Comparison of ENCODE assay signal across 19 cellular contexts in genomic region chr17:29719469-29719868, GRCh38.
DNase-seq lines count a peak whose midpoint lies in the region; ATAC-seq and TF ChIP-seq lines count a peak whose summit lies in the region.
"Had no signal": no experiment of that assay in that cellular context is flagged by ENCODE, and none has a peak within 500 bp of the region (broad histone marks: within the 10 kb centered on the region; RNA-seq: fewer than 3 reads in every experiment).

No MANE protein-coding gene starts in this region.

- no peaks in the 10 kb centered on the region for H3K27me3 Mint-ChIP-seq in CD8-positive, alpha-beta T cell (ENCODE audit: low read depth)
- H3K27me3 Mint-ChIP-seq in naive B cell: no peaks in the 10 kb centered on the region

- TF ChIP-seq CTCF in CD8-positive, alpha-beta T cell (IDR thresholded peaks at IDR 0.05): no peak

- intact Hi-C loops in CD8-positive, alpha-beta T cell (cut with DNase I, micrococcal nuclease): no loop called here

- peak overlapping the region; percentile 47 for H3K27ac Mint-ChIP-seq in CD8-positive, alpha-beta T cell
- H3K27ac Mint-ChIP-seq in naive B cell: peak overlapping the region; percentile 82 to 98 (median 92)
- H3K27ac Mint-ChIP-seq: GM23338 had no signal

- peaks cover 0 to 4% (median 0%) of the 10 kb centered on the region in 11 experiments; a peak in 2 of 22 replicates for H3K9me3 ChIP-seq in BLaER1 treated with 17β-estradiol and CSF1 and Interleukin-3, amounts not matched to agents 10 nM and 100 nM (replicated peaks in 1 of 11)
- no peaks in the 10 kb centered on the region for H3K9me3 ChIP-seq in CD8-positive, alpha-beta T cell (ENCODE audit: low read length)
- H3K9me3 ChIP-seq in subcutaneous abdominal adipose tissue (ENCODE audit: control insufficient read depth in 5 of 5, low read length in 5 of 5): no peaks in the 10 kb centered on the region
- H3K9me3 ChIP-seq: HAP-1, Peyer's patch had no signal

- no peak overlapping the region for H3K4me3 ChIP-seq in BLaER1 treated with 17β-estradiol and CSF1 and Interleukin-3, amounts not matched to agents 10 nM and 100 nM
- no peak overlapping the region for H3K4me3 ChIP-seq in CD8-positive, alpha-beta T cell (ENCODE audit: low read depth, low read length)
- no peak overlapping the region for H3K4me3 ChIP-seq in subcutaneous abdominal adipose tissue (ENCODE audit: low read depth in 1 of 5, low read length in 5 of 5)
- H3K4me3 ChIP-seq: GM23338, HAP-1, Peyer's patch had no signal

- no peak overlapping the region for H3K4me3 Mint-ChIP-seq in CD8-positive, alpha-beta T cell
- peak overlapping the region in 3 of 8 donors; percentile 23 to 37 (median 32) for H3K4me3 Mint-ChIP-seq in naive B cell
- H3K4me3 Mint-ChIP-seq: GM23338 had no signal

- CTCF ChIA-PET in CD8-positive, alpha-beta T cell (lab: Charles Lee): interaction anchor here (1.2 kb wide), 1 partner anchor 14 kb away, joined by 3 read pairs; no protein-coding TSS in a partner anchor

- H3K27me3 ChIP-seq in BLaER1 treated with 17β-estradiol and CSF1 and Interleukin-3, amounts not matched to agents 10 nM and 100 nM: no peaks in the 10 kb centered on the region
- no peaks in the 10 kb centered on the region for H3K27me3 ChIP-seq in CD8-positive, alpha-beta T cell (ENCODE audit: insufficient read depth, low read length)
- no peaks in the 10 kb centered on the region for H3K27me3 ChIP-seq in subcutaneous abdominal adipose tissue (ENCODE audit: control insufficient read depth in 5 of 5, insufficient read depth in 4 of 5, low read length in 5 of 5)
- H3K27me3 ChIP-seq: Peyer's patch had no signal

- H3K36me3 Mint-ChIP-seq in CD8-positive, alpha-beta T cell: peaks cover 45% of the 10 kb centered on the region
- peaks cover 0 to 10% of the 10 kb centered on the region in 2 donors for H3K36me3 Mint-ChIP-seq in naive B cell

- peaks cover 46 to 95% (median 91%) of the 10 kb centered on the region in 10 experiments for H3K4me1 ChIP-seq in BLaER1 treated with 17β-estradiol and CSF1 and Interleukin-3, amounts not matched to agents 10 nM and 100 nM
- peaks cover 57% of the 10 kb centered on the region for H3K4me1 ChIP-seq in CD8-positive, alpha-beta T cell (ENCODE audit: insufficient read depth, low read length)
- H3K4me1 ChIP-seq in subcutaneous abdominal adipose tissue (ENCODE audit: control insufficient read depth in 5 of 5, insufficient read depth in 5 of 5, low read length in 5 of 5): peaks cover 7 to 52% (median 39%) of the 10 kb centered on the region in 5 donors

- peak overlapping the region in 9 of 11 experiments; percentile 70 to 90 (median 82); a peak in 17 of 22 replicates for H3K4me2 ChIP-seq in BLaER1 treated with 17β-estradiol and CSF1 and Interleukin-3, amounts not matched to agents 10 nM and 100 nM
- H3K4me2 ChIP-seq: GM23338 had no signal

- no peaks in the 10 kb centered on the region for H4K20me1 ChIP-seq in BLaER1 treated with 17β-estradiol and CSF1 and Interleukin-3, amounts not matched to agents 10 nM and 100 nM

- peaks cover 85% of the 10 kb centered on the region for H3K4me1 Mint-ChIP-seq in CD8-positive, alpha-beta T cell (ENCODE audit: low read depth)
- peaks cover 69 to 97% (median 85%) of the 10 kb centered on the region in 3 donors for H3K4me1 Mint-ChIP-seq in naive B cell

- H3K9me3 Mint-ChIP-seq in CD8-positive, alpha-beta T cell: no peaks in the 10 kb centered on the region
- peaks cover 0 to 2% (median 0%) of the 10 kb centered on the region in 7 donors for H3K9me3 Mint-ChIP-seq in naive B cell
- H3K9me3 Mint-ChIP-seq: GM23338 had no signal

- POLR2A ChIA-PET in CD8-positive, alpha-beta T cell (lab: Charles Lee): interaction anchor here (1.1 kb wide), 1 partner anchor 12 kb away, joined by 3 read pairs; no protein-coding TSS in a partner anchor

- H3K36me3 ChIP-seq in BLaER1 treated with 17β-estradiol and CSF1 and Interleukin-3, amounts not matched to agents 10 nM and 100 nM: peaks cover 18 to 54% (median 38%) of the 10 kb centered on the region in 11 experiments; a peak in 19 of 22 replicates
- no peaks in the 10 kb centered on the region for H3K36me3 ChIP-seq in CD8-positive, alpha-beta T cell (ENCODE audit: insufficient read depth, low read length)
- no peaks in the 10 kb centered on the region for H3K36me3 ChIP-seq in subcutaneous abdominal adipose tissue (ENCODE audit: control insufficient read depth in 5 of 5, insufficient read depth in 5 of 5, low read length in 5 of 5)
- H3K36me3 ChIP-seq: HAP-1, Peyer's patch had no signal

- H3K9ac ChIP-seq in BLaER1 treated with 17β-estradiol and CSF1 and Interleukin-3, amounts not matched to agents 10 nM and 100 nM: peak overlapping the region in 8 of 11 experiments; percentile 82 to 86 (median 84); a peak in 11 of 22 replicates
- no peak overlapping the region for H3K9ac ChIP-seq in subcutaneous abdominal adipose tissue (ENCODE audit: low read length in 5 of 5)

- no peak for ATAC-seq in CD8-positive, alpha-beta T cell
- ATAC-seq in naive B cell (ENCODE audit: low read depth in 2 of 2) (no peak), GM19452 (IDR thresholded peaks at IDR 0.05; ENCODE audit: unreplicated experiment) (no peak), HG03159 (IDR thresholded peaks at IDR 0.05; ENCODE audit: unreplicated experiment) (no peak)
- ATAC-seq: SK-N-SH treated with all-trans-retinoic acid at 6 μM for 48 hours had no signal

- peak overlapping the region; percentile 93 to 98 (median 95); a peak in 21 of 22 replicates for H3K27ac ChIP-seq in BLaER1 treated with 17β-estradiol and CSF1 and Interleukin-3, amounts not matched to agents 10 nM and 100 nM
- H3K27ac ChIP-seq in CD8-positive, alpha-beta T cell (ENCODE audit: low read depth, low read length): no peak overlapping the region
- H3K27ac ChIP-seq in subcutaneous abdominal adipose tissue (ENCODE audit: low read depth, low read length): peak overlapping the region; percentile 85

- no peak for DNase-seq in CD8-positive, alpha-beta T cell
- DNase-seq in naive B cell: no peak
- no peak for DNase-seq in DMS79 treated with DMSO at 0.1 percent for 48 hours (lab: John Stamatoyannopoulos, UW)
- DNase-seq: C1 segment of cervical spinal cord, MV-4-11, NCI-H1105 treated with DMSO at 0.1 percent for 48 hours, NCI-H1694, NCI-H2081, NCI-H2171 treated with DMSO at 0.1 percent for 48 hours, NCI-H524 treated with DMSO at 0.1 percent for 48 hours, NCI-H82, Peyer's patch had no signal

Comparison
In these comparisons a context has a peak if more than half of its experiments do, and no peak if none do; other contexts are left out.
1. H3K9ac ChIP-seq: peak in BLaER1 treated with 17β-estradiol and CSF1 and Interleukin-3, amounts not matched to agents 10 nM and 100 nM (8 of 11); none in subcutaneous abdominal adipose tissue (0 of 5).